ENCODE assay signal across 8 cellular contexts in the genomic region with DNA sequence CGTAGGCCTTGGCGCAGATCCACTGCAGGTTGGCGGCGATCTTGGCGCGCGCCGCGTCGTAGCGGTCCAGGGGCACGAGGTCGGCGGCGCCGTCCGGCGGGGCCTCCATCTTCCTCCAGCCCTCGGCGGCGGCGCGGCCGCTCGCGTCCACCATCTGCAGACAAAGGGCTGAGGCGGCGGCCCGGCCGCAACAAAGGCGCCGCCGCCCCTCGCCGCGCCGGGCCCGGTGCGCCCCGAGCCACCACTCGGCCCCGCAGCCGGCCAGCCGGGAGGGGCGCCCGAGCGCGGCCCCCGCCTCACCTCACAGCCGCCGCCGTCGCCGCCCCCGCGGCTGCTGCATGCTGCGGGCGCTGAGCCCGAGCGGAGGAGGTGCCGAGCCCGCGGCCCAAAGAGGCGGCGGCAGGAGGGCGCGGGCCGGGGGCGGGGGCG. TPM values are rescaled to one million over a fixed set of nuclear protein-coding genes. Genes with fewer than 3 reads are reported as not detected.
DNase-seq lines count a peak whose midpoint lies in the region; ATAC-seq and TF ChIP-seq lines count a peak whose summit lies in the region.

No MANE protein-coding gene starts in this region.

- ATAC-seq in GM18858 (IDR thresholded peaks at IDR 0.05; ENCODE audit: unreplicated experiment) (peak; percentile 25), HG03097 (IDR thresholded peaks at IDR 0.05; ENCODE audit: low FRiP score, unreplicated experiment) (peak; percentile 21), GM21515 (IDR thresholded peaks at IDR 0.05; ENCODE audit: unreplicated experiment) (no peak)
- ATAC-seq in activated naive CD8-positive, alpha-beta T cell treated with anti-CD3 and anti-CD28 coated beads, Interleukin-2, amount 50 U/mL, for 24 hours = peak; percentile 13

- TF ChIP-seq CTCF in BE2C (IDR thresholded peaks at IDR 0.05; ENCODE audit: low read depth, low read length) (no peak), lower leg skin (IDR thresholded peaks at IDR 0.05) (no peak)

- no peak overlapping the region for H3K27ac Mint-ChIP-seq in activated naive CD8-positive, alpha-beta T cell treated with anti-CD3 and anti-CD28 coated beads, Interleukin-2, amount 50 U/mL, for 24 hours

- TF ChIP-seq POLR2A in lower leg skin (IDR thresholded peaks at IDR 0.05) = no peak

- H3K9me3 ChIP-seq in BE2C = no peaks in the 10 kb centered on the region; the same call in 1 of the 2 replicates

- H3K27me3 Mint-ChIP-seq in activated naive CD8-positive, alpha-beta T cell treated with anti-CD3 and anti-CD28 coated beads, Interleukin-2, amount 50 U/mL, for 24 hours = no peaks in the 10 kb centered on the region

- peaks cover 19% of the 10 kb centered on the region for H3K36me3 ChIP-seq in BE2C

- 0% methylated on average over 12 of the region's 70 CpGs; no CpG with 5 or more reads in 1 of the 2 donors for whole genome bisulfite sequencing in lower leg skin, 2 donors

- peaks cover 7% of the 10 kb centered on the region for H3K9me3 Mint-ChIP-seq in activated naive CD8-positive, alpha-beta T cell treated with anti-CD3 and anti-CD28 coated beads, Interleukin-2, amount 50 U/mL, for 24 hours

- H3K4me3 Mint-ChIP-seq in activated naive CD8-positive, alpha-beta T cell treated with anti-CD3 and anti-CD28 coated beads, Interleukin-2, amount 50 U/mL, for 24 hours = no peak overlapping the region

- H3K4me1 ChIP-seq in BE2C = peaks cover 5% of the 10 kb centered on the region; the same call in 1 of the 2 replicates

- peak overlapping the region; percentile 84 for H3K4me3 ChIP-seq in BE2C (ENCODE audit: low read depth, low read length)
- peak overlapping the region; percentile 47 for H3K4me3 ChIP-seq in lower leg skin (ENCODE audit: low read depth, poor library complexity, severe bottlenecking)

- H3K36me3 Mint-ChIP-seq in activated naive CD8-positive, alpha-beta T cell treated with anti-CD3 and anti-CD28 coated beads, Interleukin-2, amount 50 U/mL, for 24 hours (ENCODE audit: low read depth) = peaks cover 46% of the 10 kb centered on the region

- intact Hi-C loops in lower leg skin (cut with DNase I; ENCODE audit: low total_unique reads) = no loop called here

- no peak for DNase-seq in BE2C
- peak; percentile 37 for DNase-seq in activated naive CD8-positive, alpha-beta T cell treated with anti-CD3 and anti-CD28 coated beads, Interleukin-2, amount 50 U/mL, for 24 hours
- DNase-seq in lower leg skin (ENCODE audit: low spot score in 2 of 2) = peak in 1 of 2 donors; percentile 83
- DNase-seq in NAMALWA (ENCODE audit: low spot score) = no peak
- no peak for DNase-seq in NCI-H128 (lab: John Stamatoyannopoulos, UW; ENCODE audit: unreplicated experiment)

- H3K4me1 Mint-ChIP-seq in activated naive CD8-positive, alpha-beta T cell treated with anti-CD3 and anti-CD28 coated beads, Interleukin-2, amount 50 U/mL, for 24 hours = peaks cover 62% of the 10 kb centered on the region

- H3K27me3 ChIP-seq in BE2C = no peaks in the 10 kb centered on the region

RNA-seq across cellular contexts. Expression of a gene that starts 0.3 kb away (rescaled TPM):
- polyA plus RNA-seq in BE2C (2012; ENCODE audit: insufficient read depth, insufficient read length, low read depth) = 42.9 TPM
- total RNA-seq in lower leg skin = 10 to 100 TPM; 32.2 to 46.1 (median 34.0) TPM

RNA-seq across cellular contexts. Expression of a gene that starts 54.2 kb away (rescaled TPM):
- 81.2 TPM for polyA plus RNA-seq in BE2C (2012; ENCODE audit: insufficient read depth, insufficient read length, low read depth)
- total RNA-seq in lower leg skin = 10 to 100 TPM; 89.3 to 99.3 (median 96.9) TPM
